ENCODE assay signal across 8 cellular contexts in the genomic region with DNA sequence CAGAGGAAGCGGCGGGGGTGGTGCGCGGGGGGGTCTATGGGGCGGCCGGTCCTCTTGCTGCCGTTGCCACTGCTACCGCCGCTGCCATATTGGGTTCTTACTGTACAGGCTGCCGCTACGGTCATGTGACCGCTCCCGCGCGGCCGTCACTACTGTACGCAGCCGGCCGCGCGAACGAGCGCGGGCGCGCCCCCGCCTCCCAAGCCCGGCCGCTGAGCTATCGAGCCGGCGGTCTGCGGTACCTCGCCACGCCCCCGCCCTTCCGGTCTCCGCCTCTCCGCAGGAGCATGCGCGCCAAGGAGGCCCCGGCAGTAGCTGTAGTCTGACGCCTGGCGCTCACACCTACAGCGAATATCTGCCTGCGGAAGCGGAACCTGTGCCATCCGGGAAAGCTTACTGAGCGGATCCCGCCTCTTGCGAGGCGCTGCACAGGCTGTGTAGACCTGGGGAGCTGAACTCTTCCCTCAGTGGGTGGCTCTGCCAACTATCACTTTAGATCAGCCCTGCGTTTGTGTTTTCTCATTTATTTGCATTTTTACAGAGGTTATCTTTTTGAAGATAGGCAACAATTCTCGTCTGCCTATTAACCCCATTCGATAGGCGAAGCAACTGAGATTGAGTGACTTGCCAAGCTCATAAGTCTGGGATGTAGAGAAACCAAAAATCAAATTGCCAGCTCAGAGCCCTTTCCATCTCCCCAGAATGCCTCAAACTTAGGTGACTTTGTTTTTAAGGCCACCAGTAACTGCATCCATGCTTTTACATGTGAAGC. TPM values are rescaled to one million over a fixed set of nuclear protein-coding genes. Genes with fewer than 3 reads are reported as not detected.
DNase-seq lines count a peak whose midpoint lies in the region; ATAC-seq and TF ChIP-seq lines count a peak whose summit lies in the region.

A gene (minus strand): TSS at position 127 of the 772 bp plus-strand sequence. CDS start 265 bp downstream, outside the sequence.

- H3K36me3 ChIP-seq in kidney epithelial cell (ENCODE audit: control insufficient read depth, insufficient read depth, low read length): no peaks in the 10 kb centered on the region

- H3K4me1 Mint-ChIP-seq in chondrocyte (ENCODE audit: low read depth): peaks cover 30% of the 10 kb centered on the region

- no peaks in the 10 kb centered on the region for H3K27me3 ChIP-seq in kidney epithelial cell (ENCODE audit: control insufficient read depth, insufficient read depth, low read length)

- H3K36me3 Mint-ChIP-seq in chondrocyte (ENCODE audit: low read depth): no peaks in the 10 kb centered on the region

- peak within 1 kb of the TSS; percentile 97 for H3K4me3 Mint-ChIP-seq in chondrocyte (ENCODE audit: unreplicated experiment)

- peak; percentile 96 to 97 for DNase-seq in AML-193 (lab: John Stamatoyannopoulos, UW)
- peak; percentile 97 for DNase-seq in NCI-H510A treated with DMSO at 0.1 percent for 48 hours (lab: John Stamatoyannopoulos, UW)
- peak; percentile 95 to 96 for DNase-seq in activated CD4-positive, alpha-beta T cell treated with anti-CD3 and anti-CD28 coated beads for 24 hours (ENCODE audit: low read depth in 2 of 2)
- peak; percentile 99 for DNase-seq in chondrocyte (ENCODE audit: low spot score)
- DNase-seq in kidney epithelial cell (ENCODE audit: low read depth): peak; percentile 88
- DNase-seq in stimulated activated CD4-positive, alpha-beta T cell treated with anti-CD3 and anti-CD28 coated beads, Interleukin-15, amount 100 ng/mL, for 48 hours (ENCODE audit: low read depth in 2 of 2): peak; percentile 96

- TF ChIP-seq CTCF in chondrocyte (IDR thresholded peaks at IDR 0.05): peak; percentile 31
- no peak for TF ChIP-seq CTCF in kidney epithelial cell (IDR thresholded peaks at IDR 0.05; ENCODE audit: insufficient read depth, low read length, poor library complexity, severe bottlenecking)

- peak within 1 kb of the TSS; percentile 93 for H3K4me3 ChIP-seq in kidney epithelial cell (ENCODE audit: low read depth, low read length)

- H3K9me3 Mint-ChIP-seq in chondrocyte (ENCODE audit: low read depth): no peaks in the 10 kb centered on the region

- H3K27me3 Mint-ChIP-seq in chondrocyte (ENCODE audit: low read depth): no peaks in the 10 kb centered on the region

- TF ChIP-seq POLR2A in GM19193 (IDR thresholded peaks at IDR 0.05; ENCODE audit: extremely low read depth, insufficient read depth, insufficient read length): peak; percentile 95

- peak within 1 kb of the TSS; percentile 99 for H3K27ac Mint-ChIP-seq in chondrocyte (ENCODE audit: unreplicated experiment)

- peak; percentile 93 for ATAC-seq in HG03439 (IDR thresholded peaks at IDR 0.05; ENCODE audit: unreplicated experiment)

RNA-seq across cellular contexts. Expression of the gene that starts here (rescaled TPM):
- 24.7 to 31.9 TPM (median 27.1 TPM) in 3 replicates for total RNA-seq in chondrocyte
- total RNA-seq in kidney epithelial cell: 16.8 and 18.6 TPM in 2 replicates

Comparison
In these comparisons a context has a peak if more than half of its experiments do, and no peak if none do; other contexts are left out.
1. Peak in every context shown above with its lines: DNase-seq, ATAC-seq and H3K4me3 ChIP-seq.